Comparison of ENCODE assay signal across 19 cellular contexts in genomic region chr10:122852261-122852660, GRCh38. TPM values are rescaled to one million over a fixed set of nuclear protein-coding genes. Genes with fewer than 3 reads are reported as not detected.
A peak's percentile ranks its signal among the peaks of the same experiment; 100 is the strongest.
DNase-seq lines count a peak whose midpoint lies in the region; TF ChIP-seq lines count a peak whose summit lies in the region.
"Had no signal": no experiment of that assay in that cellular context is flagged by ENCODE, and none has a peak within 500 bp of the region (broad histone marks: within the 10 kb centered on the region; RNA-seq: fewer than 3 reads in every experiment).

No MANE protein-coding gene starts in this region.

- peaks cover 30% of the 10 kb centered on the region for H3K4me1 Mint-ChIP-seq in activated naive CD4-positive, alpha-beta T cell treated with anti-CD3 and anti-CD28 coated beads, Interleukin-2, amount 10 ng/mL, durations not matched to agents 7 days and 5 days

- no peak overlapping the region for H3K4me3 ChIP-seq in AG10803 (ENCODE audit: low read length)
- H3K4me3 ChIP-seq: cardiac muscle cell had no signal

- peaks cover 27% of the 10 kb centered on the region for H3K36me3 Mint-ChIP-seq in activated naive CD4-positive, alpha-beta T cell treated with anti-CD3 and anti-CD28 coated beads, Interleukin-2, amount 10 ng/mL, durations not matched to agents 7 days and 5 days

- CTCF ChIA-PET in activated naive CD4-positive, alpha-beta T cell treated with anti-CD3 and anti-CD28 coated beads, Interleukin-2, amount 10 ng/mL, durations not matched to agents 7 days and 5 days (lab: Charles Lee): no interaction called here

- no peak overlapping the region for H3K27ac Mint-ChIP-seq in activated naive CD4-positive, alpha-beta T cell treated with anti-CD3 and anti-CD28 coated beads, Interleukin-2, amount 10 ng/mL, durations not matched to agents 7 days and 5 days
- H3K27ac Mint-ChIP-seq: activated naive CD8-positive, alpha-beta T cell treated with anti-CD3 and anti-CD28 coated beads for 36 hours had no signal

- H3K9me3 Mint-ChIP-seq in activated naive CD4-positive, alpha-beta T cell treated with anti-CD3 and anti-CD28 coated beads, Interleukin-2, amount 10 ng/mL, durations not matched to agents 7 days and 5 days: no peaks in the 10 kb centered on the region
- H3K9me3 Mint-ChIP-seq: activated naive CD8-positive, alpha-beta T cell treated with anti-CD3 and anti-CD28 coated beads for 36 hours; activated T-cell treated with anti-CD3 and anti-CD28 coated beads, Interleukin-2, amount 50 U/mL, for 24 hours; CD8-positive, alpha-beta memory T cell had no signal

- TF ChIP-seq CTCF in AG10803 (conservative IDR thresholded peaks at IDR 0.05; ENCODE audit: low read length): no peak

- no peak overlapping the region for H3K4me3 Mint-ChIP-seq in activated naive CD4-positive, alpha-beta T cell treated with anti-CD3 and anti-CD28 coated beads, Interleukin-2, amount 10 ng/mL, durations not matched to agents 7 days and 5 days
- H3K4me3 Mint-ChIP-seq: activated naive CD8-positive, alpha-beta T cell treated with anti-CD3 and anti-CD28 coated beads for 36 hours; activated T-cell treated with anti-CD3 and anti-CD28 coated beads, Interleukin-2, amount 50 U/mL, for 24 hours; CD8-positive, alpha-beta memory T cell had no signal

- H3K27me3 Mint-ChIP-seq in activated naive CD4-positive, alpha-beta T cell treated with anti-CD3 and anti-CD28 coated beads, Interleukin-2, amount 10 ng/mL, durations not matched to agents 7 days and 5 days: no peaks in the 10 kb centered on the region
- H3K27me3 Mint-ChIP-seq: activated naive CD8-positive, alpha-beta T cell treated with anti-CD3 and anti-CD28 coated beads for 36 hours; activated T-cell treated with anti-CD3 and anti-CD28 coated beads, Interleukin-2, amount 50 U/mL, for 24 hours; CD8-positive, alpha-beta memory T cell had no signal

- DNase-seq in AG10803 (ENCODE audit: low read depth): peak; percentile 23
- DNase-seq in LHCN-M2 (ENCODE audit: low read depth): peak; percentile 93
- DNase-seq in astrocyte of the hippocampus (ENCODE audit: low read depth, low spot score): peak; percentile 45
- DNase-seq in kidney glomerular epithelial cell (lab: John Stamatoyannopoulos, UW): peak; percentile 20
- DNase-seq in activated naive CD4-positive, alpha-beta T cell treated with anti-CD3 and anti-CD28 coated beads, Interleukin-2, amount 10 ng/mL, durations not matched to agents 7 days and 5 days: no peak
- DNase-seq in DMS79 treated with DMSO at 0.1 percent for 48 hours (lab: John Stamatoyannopoulos, UW): no peak
- DNase-seq in activated CD4-positive, CD25-positive, alpha-beta regulatory T cell treated with anti-CD3 and anti-CD28 coated beads, Interleukin-2, amount 50 U/mL, for 72 hours: no peak
- no peak for DNase-seq in OCI-M1 (lab: John Stamatoyannopoulos, UW)
- DNase-seq: activated naive CD8-positive, alpha-beta T cell treated with anti-CD3 and anti-CD28 coated beads for 36 hours; activated T-cell treated with anti-CD3 and anti-CD28 coated beads, Interleukin-2, amount 50 U/mL, for 24 hours; CD8-positive, alpha-beta memory T cell; hypothalamus; left cardiac atrium; NCI-H1694; right cardiac atrium had no signal

RNA-seq across cellular contexts. Expression of gene CUZD1, which starts 6.6 kb away (rescaled TPM):
- total RNA-seq in LHCN-M2 (2014; rRNA removed): 2.5 and 4.8 TPM in 2 replicates
- polyA plus RNA-seq in LHCN-M2 (2012): 2.1 TPM
- polyA plus RNA-seq: cardiac muscle cell had no signal

RNA-seq across cellular contexts. Expression of gene FAM24B, which starts 27.1 kb away (rescaled TPM):
- 38.1 and 48.2 TPM in 2 replicates for total RNA-seq in LHCN-M2 (2014; rRNA removed)
- 52.4 TPM for polyA plus RNA-seq in LHCN-M2 (2012)
- polyA plus RNA-seq: cardiac muscle cell had no signal

RNA-seq across cellular contexts. Expression of gene FAM24A, which starts 58.1 kb away (rescaled TPM):
- not detected in 2 replicates for total RNA-seq in LHCN-M2 (2014; rRNA removed)
- polyA plus RNA-seq in LHCN-M2 (2012): not detected
- total RNA-seq: activated naive CD8-positive, alpha-beta T cell treated with anti-CD3 and anti-CD28 coated beads for 36 hours; cardiac muscle cell; CD8-positive, alpha-beta memory T cell; fibroblast of lung; left cardiac atrium; mononuclear cell; right cardiac atrium; subcutaneous adipose tissue had no signal
- polyA plus RNA-seq: cardiac muscle cell; CD8-positive, alpha-beta memory T cell; fibroblast of lung; right cardiac atrium had no signal

Comparison
In these comparisons a context has a peak if more than half of its experiments do, and no peak if none do; other contexts are left out.
1. DNase-seq: peak in AG10803 (single experiment), LHCN-M2 (single experiment), astrocyte of the hippocampus (single experiment) and kidney glomerular epithelial cell (single experiment); none in activated naive CD4-positive, alpha-beta T cell treated with anti-CD3 and anti-CD28 coated beads, Interleukin-2, amount 10 ng/mL, durations not matched to agents 7 days and 5 days (single experiment), DMS79 treated with DMSO at 0.1 percent for 48 hours (single experiment), activated CD4-positive, CD25-positive, alpha-beta regulatory T cell treated with anti-CD3 and anti-CD28 coated beads, Interleukin-2, amount 50 U/mL, for 72 hours (single experiment) and OCI-M1 (single experiment).